In genomic region chr11:64238999-64239398, GRCh38 we compare ENCODE assay signal across 10 cellular contexts. TPM values are rescaled to one million over a fixed set of nuclear protein-coding genes. Genes with fewer than 3 reads are reported as not detected.
DNase-seq lines count a peak whose midpoint lies in the region; ATAC-seq and TF ChIP-seq lines count a peak whose summit lies in the region.
"Had no signal": no experiment of that assay in that cellular context is flagged by ENCODE, and none has a peak within 500 bp of the region (broad histone marks: within the 10 kb centered on the region; RNA-seq: fewer than 3 reads in every experiment).

No MANE protein-coding gene starts in this region.

- H3K4me1 ChIP-seq in breast epithelium (peaks cover 6 to 12% of the 10 kb centered on the region in 2 donors), mammary epithelial cell (ENCODE audit: insufficient read depth, low read length) (peaks cover 44% of the 10 kb centered on the region), transverse colon (peaks cover 27 to 73% (median 58%) of the 10 kb centered on the region in 4 donors)

- no peaks in the 10 kb centered on the region for H3K9me2 ChIP-seq in SU-DHL-6 (replicated peaks; ENCODE audit: insufficient read depth, low read length)

- peak overlapping the region; percentile 42 for H3K4me3 Mint-ChIP-seq in glutamatergic neuron (ENCODE audit: unreplicated experiment)

- H3K4me1 Mint-ChIP-seq in glutamatergic neuron (ENCODE audit: low read depth, unreplicated experiment), result peaks cover 1% of the 10 kb centered on the region

- H3K27me3 Mint-ChIP-seq in glutamatergic neuron (ENCODE audit: unreplicated experiment), result peaks cover 14% of the 10 kb centered on the region

- no TSS peak for BruUV-seq in mammary epithelial cell (replicated peaks; lab: Mats Ljungman, UMichigan)

- H3K4me2 ChIP-seq in mammary epithelial cell (ENCODE audit: insufficient read depth, low read depth, low read length) (no peak overlapping the region), SU-DHL-6 (ENCODE audit: low read depth, low read length, poor library complexity, severe bottlenecking) (no peak overlapping the region)

- H3K9ac ChIP-seq in mammary epithelial cell (ENCODE audit: insufficient read depth, low read length) (no peak overlapping the region), SU-DHL-6 (ENCODE audit: low read length) (no peak overlapping the region)

- H3K79me2 ChIP-seq in mammary epithelial cell (ENCODE audit: insufficient read depth, low read length) (peaks cover 37% of the 10 kb centered on the region), SU-DHL-6 (ENCODE audit: insufficient read depth, low read length) (peaks cover 13% of the 10 kb centered on the region; the same call in 1 of the 2 replicates)

- H3K4me3 ChIP-seq in breast epithelium, result no peak overlapping the region
- no peak overlapping the region for H3K4me3 ChIP-seq in mammary epithelial cell (replicated peaks in 1 of 3; ENCODE audit: insufficient read depth in 1 of 3, low read depth in 2 of 3, low read length in 3 of 3)
- no peak overlapping the region for H3K4me3 ChIP-seq in SU-DHL-6 (ENCODE audit: insufficient read depth, low read length, poor library complexity, severe bottlenecking)
- no peak overlapping the region for H3K4me3 ChIP-seq in transverse colon
- H3K4me3 ChIP-seq: coronary artery had no signal

- no peaks in the 10 kb centered on the region for H3K9me3 ChIP-seq in breast epithelium
- no peaks in the 10 kb centered on the region for H3K9me3 ChIP-seq in mammary epithelial cell (replicated peaks; ENCODE audit: insufficient read depth, low read length)
- H3K9me3 ChIP-seq in SU-DHL-6 (ENCODE audit: insufficient read depth, low read length), result no peaks in the 10 kb centered on the region
- H3K9me3 ChIP-seq in transverse colon, result no peaks in the 10 kb centered on the region
- H3K9me3 ChIP-seq: BE2C had no signal

- 97% methylated on average over 5 of the region's 5 CpGs for WGBS in mammary epithelial cell (ENCODE audit: low coverage, missing lambda C conversion rate)
- WGBS in transverse colon (ENCODE audit: low coverage in 1 of 2), 2 donors, result 76 to 100% methylated on average over 2 to 5 of the region's 5 CpGs

- no peak for ATAC-seq in omental fat pad (ENCODE audit: low FRiP score)

- no peak for DNase-seq in breast epithelium (ENCODE audit: low spot score in 2 of 2)
- DNase-seq in mammary epithelial cell, result no peak
- no peak for DNase-seq in glutamatergic neuron
- DNase-seq in transverse colon, result no peak
- DNase-seq in stimulated activated naive CD4-positive, alpha-beta T cell (lab: John Stamatoyannopoulos, UW), result no peak
- no peak for DNase-seq in omental fat pad (ENCODE audit: low spot score)
- DNase-seq in NCI-H2081 treated with DMSO at 0.1 percent for 48 hours (lab: John Stamatoyannopoulos, UW), result no peak
- DNase-seq: BE2C had no signal

- peak overlapping the region; percentile 38 for H3K27ac Mint-ChIP-seq in glutamatergic neuron (ENCODE audit: unreplicated experiment)

- no peak overlapping the region for H2AFZ ChIP-seq in mammary epithelial cell (ENCODE audit: low read depth, low read length)
- no peak overlapping the region for H2AFZ ChIP-seq in SU-DHL-6 (ENCODE audit: low read depth, low read length, severe bottlenecking)

- intact Hi-C loops in breast epithelium (cut with DNase I; ENCODE audit: low total_unique reads) (no loop called here), mammary epithelial cell (cut with micrococcal nuclease) (no loop called here), transverse colon (cut with DNase I; ENCODE audit: low total_unique reads) (no loop called here)

- dilution Hi-C loops in mammary epithelial cell (cut with HindIII; ENCODE audit: low sequenced_read_pairs), result no loop called here

- peaks cover 9% of the 10 kb centered on the region for H3K9me3 Mint-ChIP-seq in glutamatergic neuron (ENCODE audit: unreplicated experiment)

- no peaks in the 10 kb centered on the region for H3K36me3 Mint-ChIP-seq in glutamatergic neuron (ENCODE audit: unreplicated experiment)

- no peak for TF ChIP-seq EP300 in transverse colon (IDR thresholded peaks at IDR 0.05; ENCODE audit: low read depth)

- peak overlapping the region; percentile 61 to 100 for H3K27ac ChIP-seq in breast epithelium
- H3K27ac ChIP-seq in mammary epithelial cell (ENCODE audit: insufficient read depth, low read depth, low read length), result no peak overlapping the region
- peak overlapping the region; percentile 3; the same call in 1 of the 2 replicates for H3K27ac ChIP-seq in SU-DHL-6 (ENCODE audit: low read depth, low read length)
- peak overlapping the region; percentile 96 to 100 (median 98) for H3K27ac ChIP-seq in transverse colon

- TF ChIP-seq POLR2A in breast epithelium (IDR thresholded peaks at IDR 0.05) (no peak), transverse colon (IDR thresholded peaks at IDR 0.05) (no peak)

- H3K36me3 ChIP-seq in breast epithelium, result no peaks in the 10 kb centered on the region
- peaks cover 11% of the 10 kb centered on the region for H3K36me3 ChIP-seq in mammary epithelial cell (ENCODE audit: insufficient read depth, low read length)
- H3K36me3 ChIP-seq in SU-DHL-6 (ENCODE audit: low read length), result no peaks in the 10 kb centered on the region
- no peaks in the 10 kb centered on the region for H3K36me3 ChIP-seq in transverse colon
- H3K36me3 ChIP-seq: BE2C had no signal

- H3K27me3 ChIP-seq in breast epithelium (no peaks in the 10 kb centered on the region), mammary epithelial cell (ENCODE audit: insufficient read depth, low read length) (no peaks in the 10 kb centered on the region), SU-DHL-6 (ENCODE audit: low read length) (no peaks in the 10 kb centered on the region), transverse colon (no peaks in the 10 kb centered on the region)
- H3K27me3 ChIP-seq: BE2C had no signal

- TF ChIP-seq CTCF in breast epithelium (IDR thresholded peaks at IDR 0.05), result no peak
- TF ChIP-seq CTCF in mammary epithelial cell (conservative IDR thresholded peaks at IDR 0.05 in 1 of 2, IDR thresholded peaks at IDR 0.05 in 1 of 2; ENCODE audit: extremely low read depth in 1 of 2, insufficient read depth in 1 of 2, low read depth in 1 of 2, low read length in 2 of 2), result no peak
- no peak for TF ChIP-seq CTCF in SU-DHL-6 (IDR thresholded peaks at IDR 0.05; ENCODE audit: insufficient read depth, low read length, poor library complexity, severe bottlenecking)
- TF ChIP-seq CTCF in glutamatergic neuron (IDR thresholded peaks at IDR 0.05; ENCODE audit: partially characterized antibody, unreplicated experiment), result no peak
- no peak for TF ChIP-seq CTCF in transverse colon (IDR thresholded peaks at IDR 0.05)
- TF ChIP-seq CTCF in omental fat pad (IDR thresholded peaks at IDR 0.05), result no peak

- CTCF ChIA-PET in mammary epithelial cell (lab: Charles Lee; ENCODE audit: low non-redundant PET), result no interaction called here

- in situ Hi-C loops in mammary epithelial cell (cut with MboI; ENCODE audit: low sequenced_read_pairs in 2 of 2), result no loop called here
- in situ Hi-C loops in transverse colon (cut with MboI; ENCODE audit: low pct_ligation_motif_present in 1 of 4, low pct_unique_long_range_greater_than_20kb in 1 of 4, low sequenced_read_pairs in 3 of 4), result no loop called here

- H4K20me1 ChIP-seq in mammary epithelial cell (ENCODE audit: insufficient read depth, low read length) (no peaks in the 10 kb centered on the region), SU-DHL-6 (ENCODE audit: low read depth, low read length) (no peaks in the 10 kb centered on the region)

- peaks cover 36% of the 10 kb centered on the region for H3F3A ChIP-seq in SU-DHL-6 (ENCODE audit: insufficient read depth)

RNA-seq across cellular contexts. Expression of gene FKBP2, which starts 1.9 kb away (rescaled TPM):
- total RNA-seq in breast epithelium (10 to 100 TPM; 51.4 to 77.3 (median 54.6) TPM), mammary epithelial cell (10 to 100 TPM; 15.5 to 59.6 TPM), glutamatergic neuron (ENCODE audit: unreplicated experiment) (31.4 TPM), transverse colon (100 to 1,000 TPM in 2 of 4 donors, 10 to 100 TPM in 2; 63.6 to 203 (median 102) TPM), omental fat pad (10 to 100 TPM; 41.8 to 78.5 (median 49.5) TPM)
- 55.7 TPM for polyA plus RNA-seq in mammary epithelial cell
- polyA minus RNA-seq in mammary epithelial cell, result 56.6 TPM

RNA-seq across cellular contexts. Expression of gene VEGFB, which starts 4.6 kb away (rescaled TPM):
- 100 to 1,000 TPM in 1 of 3 donors, 10 to 100 TPM in 2; 45.1 to 223 (median 53.4) TPM for total RNA-seq in breast epithelium
- 10 to 100 TPM; 13.0 to 82.7 TPM for total RNA-seq in mammary epithelial cell
- 20.4 TPM for polyA plus RNA-seq in mammary epithelial cell
- polyA minus RNA-seq in mammary epithelial cell, result 69.9 TPM
- 12.3 TPM for total RNA-seq in glutamatergic neuron (ENCODE audit: unreplicated experiment)
- total RNA-seq in transverse colon, result 10 to 100 TPM; 34.0 to 84.9 (median 36.8) TPM
- total RNA-seq in omental fat pad, result 100 to 1,000 TPM in 3 of 4 donors, 10 to 100 TPM in 1; 89.2 to 172 (median 149) TPM

RNA-seq across cellular contexts. Expression of gene PPP1R14B, which starts 7.7 kb away (rescaled TPM):
- 100 to 1,000 TPM in 1 of 3 donors, 10 to 100 TPM in 2; 63.0 to 101 (median 64.7) TPM for total RNA-seq in breast epithelium
- total RNA-seq in mammary epithelial cell, result 100 to 1,000 TPM; 118 to 362 TPM
- polyA plus RNA-seq in mammary epithelial cell, result 265 TPM
- polyA minus RNA-seq in mammary epithelial cell, result 190 TPM
- total RNA-seq in glutamatergic neuron (ENCODE audit: unreplicated experiment), result 348 TPM
- 10 to 100 TPM; 62.8 to 80.4 (median 73.2) TPM for total RNA-seq in transverse colon
- 100 to 1,000 TPM in 1 of 4 donors, 10 to 100 TPM in 3; 95.0 to 140 (median 97.9) TPM for total RNA-seq in omental fat pad

RNA-seq across cellular contexts. Expression of gene DNAJC4, which starts 8.7 kb away (rescaled TPM):
- total RNA-seq in breast epithelium (10 to 100 TPM; 23.6 to 33.5 (median 32.6) TPM), mammary epithelial cell (10 to 100 TPM; 10.2 to 15.6 TPM), glutamatergic neuron (ENCODE audit: unreplicated experiment) (30.5 TPM), transverse colon (100 to 1,000 TPM in 1 of 4 donors, 10 to 100 TPM in 3; 52.6 to 214 (median 76.0) TPM), omental fat pad (10 to 100 TPM; 19.2 to 25.8 (median 21.6) TPM)
- 10.9 TPM for polyA plus RNA-seq in mammary epithelial cell
- 3.1 TPM for polyA minus RNA-seq in mammary epithelial cell

RNA-seq across cellular contexts. Expression of gene PLCB3, which starts 12.3 kb away (rescaled TPM):
- total RNA-seq in breast epithelium (10 to 100 TPM; 15.5 to 20.5 (median 19.0) TPM), mammary epithelial cell (10 to 100 TPM; 48.5 to 67.9 TPM), glutamatergic neuron (ENCODE audit: unreplicated experiment) (36.2 TPM), transverse colon (100 to 1,000 TPM in 2 of 4 donors, 10 to 100 TPM in 2; 64.5 to 115 (median 91.2) TPM), omental fat pad (10 to 100 TPM; 14.7 to 26.5 (median 19.7) TPM)
- polyA plus RNA-seq in mammary epithelial cell, result 42.2 TPM
- 78.5 TPM for polyA minus RNA-seq in mammary epithelial cell
